In genomic region chr9:69130456-69131441, GRCh38 we compare ENCODE assay signal across 10 cellular contexts.
DNase-seq lines count a peak whose midpoint lies in the region; ATAC-seq and TF ChIP-seq lines count a peak whose summit lies in the region.
"Had no signal": no experiment of that assay in that cellular context is flagged by ENCODE, and none has a peak within 500 bp of the region (broad histone marks: within the 10 kb centered on the region; RNA-seq: fewer than 3 reads in every experiment).

No MANE protein-coding gene starts in this region.

- peak overlapping the region; percentile 94 for H3K27ac ChIP-seq in RWPE1
- H3K27ac ChIP-seq: VCaP had no signal

- H3K4me3 ChIP-seq in AG09309 (ENCODE audit: control insufficient read depth, low read depth, low read length): no peak overlapping the region

- DNase-seq in AG09309 (ENCODE audit: low read depth): peak; percentile 63
- peak; percentile 43 for DNase-seq in RWPE1 (ENCODE audit: low spot score)
- DNase-seq in fibroblast of gingiva (ENCODE audit: low read depth): peak; percentile 79
- peak; percentile 37 for DNase-seq in non-pigmented ciliary epithelial cell (ENCODE audit: low read depth)
- no peak for DNase-seq in NCI-H1417 (lab: John Stamatoyannopoulos, UW)
- DNase-seq: NCI-H187 treated with DMSO at 0.1 percent for 48 hours had no signal

- no peak for ATAC-seq in GM21526 (IDR thresholded peaks at IDR 0.05; ENCODE audit: low FRiP score, unreplicated experiment)
- no peak for ATAC-seq in GM18909 (IDR thresholded peaks at IDR 0.05; ENCODE audit: poor library complexity, unreplicated experiment)
- ATAC-seq in HG03175 (IDR thresholded peaks at IDR 0.05; ENCODE audit: unreplicated experiment): no peak

- CTCF ChIA-PET in RWPE1 (lab: Yijun Ruan, JAX): interaction anchor here (0.6 kb wide), 1 partner anchor 46 kb away, joined by 4 read pairs; no protein-coding TSS in a partner anchor

- no peak for TF ChIP-seq CTCF in AG09309 (IDR thresholded peaks at IDR 0.05; ENCODE audit: control insufficient read depth, insufficient read depth, low read depth, low read length, missing control alignments)
- no peak for TF ChIP-seq CTCF in RWPE1 (conservative IDR thresholded peaks at IDR 0.05; ENCODE audit: low read depth)

- POLR2A ChIA-PET in RWPE1 (lab: Yijun Ruan, JAX; ENCODE audit: low non-redundant PET): no interaction called here

Comparison
In these comparisons a context has a peak if more than half of its experiments do, and no peak if none do; other contexts are left out.
1. DNase-seq: peak in AG09309 (single experiment), RWPE1 (single experiment), fibroblast of gingiva (single experiment) and non-pigmented ciliary epithelial cell (single experiment); none in NCI-H1417 (0 of 3).